8 cellular contexts compared by ENCODE assay signal in genomic region chr2:68907923-68908253, GRCh38. TPM values are rescaled to one million over a fixed set of nuclear protein-coding genes. Genes with fewer than 3 reads are reported as not detected.
DNase-seq lines count a peak whose midpoint lies in the region; ATAC-seq and TF ChIP-seq lines count a peak whose summit lies in the region.

No MANE protein-coding gene starts in this region.

- POLR2A ChIA-PET in T-cell (lab: Charles Lee): interaction anchor here (0.6 to 1.1 kb wide), 5 partner anchors 17 to 441 kb away, joined by 3 read pairs; partner anchors contain the start of genes APLF (in 1 of the 2) and FBXO48 (in 1 of the 2)

- H3K4me3 ChIP-seq in neutrophil (ENCODE audit: low read depth in 1 of 2, low read length in 1 of 2): peak overlapping the region; percentile 3 to 34

- peak overlapping the region in 2 of 3 donors; percentile 11 to 63 for H3K4me3 Mint-ChIP-seq in T-cell

- peaks cover 21 to 29% of the 10 kb centered on the region in 2 experiments for H3K4me1 ChIP-seq in neutrophil (ENCODE audit: control insufficient read depth in 1 of 2, insufficient read depth in 1 of 2, low read depth in 1 of 2, low read length in 1 of 2)

- peaks cover 33 to 41% (median 36%) of the 10 kb centered on the region in 3 donors for H3K4me1 Mint-ChIP-seq in T-cell

- H3K27me3 Mint-ChIP-seq in T-cell: no peaks in the 10 kb centered on the region

- H3K27ac Mint-ChIP-seq in T-cell: peak overlapping the region; percentile 94 to 95

- H3K9me3 ChIP-seq in neutrophil: no peaks in the 10 kb centered on the region

- no peaks in the 10 kb centered on the region for H3K36me3 Mint-ChIP-seq in T-cell

- peaks cover 0 to 2% (median 0%) of the 10 kb centered on the region in 3 donors for H3K9me3 Mint-ChIP-seq in T-cell

- H3K27ac ChIP-seq in neutrophil: peak overlapping the region; percentile 79

- H3K36me3 ChIP-seq in neutrophil: no peaks in the 10 kb centered on the region

- peak; percentile 1 to 3 for ATAC-seq in activated CD4-positive, CD25-positive, alpha-beta regulatory T cell treated with anti-CD3 and anti-CD28 coated beads, Interleukin-2, amount 50 U/mL, for 24 hours
- ATAC-seq in HG02943 (IDR thresholded peaks at IDR 0.05; ENCODE audit: low read depth, unreplicated experiment) (peak; percentile 22), T-cell (replicated peaks in 1 of 4) (peak in 2 of 4 experiments; percentile 4 to 26)

- DNase-seq in activated CD4-positive, CD25-positive, alpha-beta regulatory T cell treated with anti-CD3 and anti-CD28 coated beads, Interleukin-2, amount 50 U/mL, for 72 hours: no peak
- DNase-seq in T-cell: no peak
- DNase-seq in NCI-H82 treated with DMSO at 0.1 percent for 48 hours (lab: John Stamatoyannopoulos, UW; ENCODE audit: unreplicated experiment): no peak
- no peak for DNase-seq in NCI-H2171 treated with DMSO at 0.1 percent for 48 hours (lab: John Stamatoyannopoulos, UW)
- DNase-seq in NOMO-1 (lab: John Stamatoyannopoulos, UW; ENCODE audit: unreplicated experiment in 2 of 2): no peak

- no peaks in the 10 kb centered on the region for H3K27me3 ChIP-seq in neutrophil

- no peak for TF ChIP-seq CTCF in neutrophil (IDR thresholded peaks at IDR 0.05)

- CTCF ChIA-PET in T-cell (lab: Charles Lee): interaction anchor here (0.5 to 2.4 kb wide), 25 partner anchors 18 to 444 kb away, joined by 3 to 18 read pairs (median 4); partner anchors contain the start of genes ARHGAP25 (in 2 of the 2) and FBXO48 (in 1 of the 2)

RNA-seq across cellular contexts. Expression of gene BMP10, which starts 36.7 kb away (rescaled TPM):
- total RNA-seq in T-cell: not detected

RNA-seq across cellular contexts. Expression of gene GKN2, which starts 44.8 kb away (rescaled TPM):
- not detected for total RNA-seq in T-cell
